Comparison of ENCODE assay signal across 23 cellular contexts in genomic region chr19:11019262-11019661, GRCh38. TPM values are rescaled to one million over a fixed set of nuclear protein-coding genes. Genes with fewer than 3 reads are reported as not detected.
DNase-seq lines count a peak whose midpoint lies in the region; ATAC-seq, FAIRE-seq and TF ChIP-seq lines count a peak whose summit lies in the region.
"Had no signal": no experiment of that assay in that cellular context is flagged by ENCODE, and none has a peak within 500 bp of the region (broad histone marks: within the 10 kb centered on the region; RNA-seq: fewer than 3 reads in every experiment).

No MANE protein-coding gene starts in this region.

- H3K4ac ChIP-seq in neuronal stem cell (ENCODE audit: low read length) = no peak overlapping the region

- POLR2A ChIA-PET in K562 (lab: Yijun Ruan, JAX) = no interaction called here

- H3K36me3 Mint-ChIP-seq in Calu3 (ENCODE audit: insufficient read depth, unreplicated experiment) (peaks cover 41% of the 10 kb centered on the region), type B pancreatic cell (peaks cover 32% of the 10 kb centered on the region)

- H3K27me3 ChIP-seq in K562 (ENCODE audit: control insufficient read depth in 2 of 2, insufficient read depth in 2 of 2, low read length in 2 of 2) (no peaks in the 10 kb centered on the region), neuronal stem cell (ENCODE audit: control insufficient read depth in 3 of 3, insufficient read depth in 3 of 3, low read depth in 1 of 3, low read length in 3 of 3) (no peaks in the 10 kb centered on the region), testis (no peaks in the 10 kb centered on the region)
- H3K27me3 ChIP-seq: Peyer's patch had no signal

- H3K4me2 ChIP-seq in K562 (ENCODE audit: insufficient read depth, low read length) (no peak overlapping the region), neuronal stem cell (ENCODE audit: insufficient read depth, low read length, poor library complexity, severe bottlenecking) (no peak overlapping the region)

- H3K9me3 Mint-ChIP-seq in Calu3 (ENCODE audit: low read depth, unreplicated experiment) (no peaks in the 10 kb centered on the region), type B pancreatic cell (no peaks in the 10 kb centered on the region)
- H3K9me3 Mint-ChIP-seq: H9, HFFc6 had no signal

- H3K4me3 Mint-ChIP-seq in Calu3 (ENCODE audit: low read depth, unreplicated experiment) (no peak overlapping the region), type B pancreatic cell (no peak overlapping the region)
- H3K4me3 Mint-ChIP-seq: B cell, H9, HFFc6 had no signal

- H3K9ac ChIP-seq in K562 (ENCODE audit: insufficient read depth in 1 of 2, low read depth in 2 of 2, low read length in 2 of 2) (peak overlapping the region in 1 of 2 experiments; percentile 13; a peak in 1 of 4 replicates), neuronal stem cell (ENCODE audit: low read depth, low read length, poor library complexity) (no peak overlapping the region)
- H3K9ac ChIP-seq: GM23248 had no signal

- CTCF ChIA-PET in Calu3 (lab: Charles Lee) = no interaction called here
- CTCF ChIA-PET in K562 (lab: Yijun Ruan, JAX; ENCODE audit: low intra/inter-chr PET ratio) = no interaction called here

- H3K4me1 Mint-ChIP-seq in Calu3 (ENCODE audit: low read depth, unreplicated experiment) = peaks cover 14% of the 10 kb centered on the region
- H3K4me1 Mint-ChIP-seq in type B pancreatic cell (ENCODE audit: unreplicated experiment) = no peaks in the 10 kb centered on the region
- H3K4me1 Mint-ChIP-seq: B cell, H9 had no signal

- no peaks in the 10 kb centered on the region for H3K79me2 ChIP-seq in K562 (ENCODE audit: control insufficient read depth, insufficient read depth, low read length)

- H3K27me3 Mint-ChIP-seq in Calu3 (ENCODE audit: unreplicated experiment) (no peaks in the 10 kb centered on the region), type B pancreatic cell (no peaks in the 10 kb centered on the region)
- H3K27me3 Mint-ChIP-seq: B cell had no signal

- H3K4me1 ChIP-seq in K562 (replicated peaks in 1 of 2; ENCODE audit: control insufficient read depth in 2 of 2, insufficient read depth in 2 of 2, low read length in 2 of 2) (peaks cover 0 to 11% of the 10 kb centered on the region in 2 experiments; a peak in 1 of 5 replicates), neuronal stem cell (ENCODE audit: control insufficient read depth in 2 of 2, insufficient read depth in 1 of 2, low read depth in 1 of 2, low read length in 2 of 2) (no peaks in the 10 kb centered on the region), testis (peaks cover 13% of the 10 kb centered on the region)

- H3K36me3 ChIP-seq in K562 (ENCODE audit: control insufficient read depth, insufficient read depth, low read length) (peaks cover 98% of the 10 kb centered on the region; the same call in 2 of the 3 replicates), neuronal stem cell (replicated peaks in 1 of 2; ENCODE audit: control insufficient read depth in 2 of 2, insufficient read depth in 2 of 2, low read length in 2 of 2) (peaks cover 87 to 99% of the 10 kb centered on the region in 2 donors), testis (ENCODE audit: low read depth, missing control alignments) (no peaks in the 10 kb centered on the region)

- no peaks in the 10 kb centered on the region for H3K9me1 ChIP-seq in K562 (ENCODE audit: control insufficient read depth, insufficient read depth, low read length)

- DNase-seq in Calu3 (no peak), K562 (ENCODE audit: extremely low read depth in 1 of 4, low spot score in 3 of 4) (no peak), neuronal stem cell (ENCODE audit: low spot score) (no peak), type B pancreatic cell (ENCODE audit: extremely low spot score, unreplicated experiment) (no peak), GM03348 (ENCODE audit: low spot score) (no peak), testis (no peak), left colon (no peak)
- DNase-seq: H9, HFFc6, KG1, MM.1S, NCI-H1417, NCI-H1694, NCI-H2029 treated with DMSO at 0.1 percent for 48 hours, NCI-H510A, NCI-H69, SIG-M5 had no signal

- no peak overlapping the region for H2BK120ac ChIP-seq in neuronal stem cell (ENCODE audit: low read depth, low read length)

- H3K4me3 ChIP-seq in K562 (no peak overlapping the region), neuronal stem cell (ENCODE audit: low read length in 2 of 2) (no peak overlapping the region), testis (no peak overlapping the region)
- H3K4me3 ChIP-seq: GM12878, GM23248, Peyer's patch, SK-N-MC had no signal

- H2BK5ac ChIP-seq in neuronal stem cell (ENCODE audit: low read length) = peak overlapping the region; percentile 48

- in situ Hi-C loops in K562 (cut with MboI) = no loop called here

- H2BK15ac ChIP-seq in neuronal stem cell (ENCODE audit: low read length) = no peak overlapping the region

- no peak for TF ChIP-seq EP300 in K562 (IDR thresholded peaks at IDR 0.05; ENCODE audit: low read length)

- TF ChIP-seq CTCF in Calu3 (IDR thresholded peaks at IDR 0.05; ENCODE audit: unreplicated experiment) = no peak
- no peak for TF ChIP-seq CTCF in K562 (IDR thresholded peaks at IDR 0.05 in 2 of 3, conservative IDR thresholded peaks at IDR 0.05 in 1 of 3; ENCODE audit: insufficient read depth in 2 of 3, low read depth in 1 of 3, low read length in 3 of 3)
- TF ChIP-seq CTCF in type B pancreatic cell (conservative IDR thresholded peaks at IDR 0.05) = no peak
- no peak for TF ChIP-seq CTCF in testis (IDR thresholded peaks at IDR 0.05)

- 97% methylated on average over 20 of the region's 21 CpGs for WGBS in K562 (ENCODE audit: insufficient coverage, low coverage, missing lambda C conversion rate)
- WGBS in neuronal stem cell (ENCODE audit: extremely low coverage in 2 of 2, insufficient read length in 2 of 2, insufficient replicate concordance in 1 of 2), 2 donors = no CpG with 5 or more reads among the region's 21 CpGs
- WGBS in testis, 2 donors = 91 to 96% methylated on average over 21 of the region's 21 CpGs

- H2AK5ac ChIP-seq in neuronal stem cell (ENCODE audit: low read depth, low read length) = no peak overlapping the region

- ATAC-seq in K562 (no peak), left colon (no peak)
- ATAC-seq: GM12878 had no signal

- no peak for FAIRE-seq in K562 (lab: Jason Lieb, UNC)
- FAIRE-seq: D721Med, GM12878 had no signal

- intact Hi-C loops in Calu3 (cut with micrococcal nuclease; ENCODE audit: unreplicated experiment) (loop anchor here (5.0 kb wide), 1 partner anchor 82 kb away; no protein-coding TSS in a partner anchor), K562 (cut with micrococcal nuclease) (no loop called here), testis (cut with DNase I; ENCODE audit: low total_unique reads) (no loop called here), left colon (cut with DNase I, micrococcal nuclease) (no loop called here)

- H4K91ac ChIP-seq in neuronal stem cell (ENCODE audit: low read depth, low read length, poor library complexity) = no peak overlapping the region

- peaks cover 28% of the 10 kb centered on the region for H3K79me1 ChIP-seq in neuronal stem cell (ENCODE audit: low read depth, low read length)

- no peak overlapping the region for H3K14ac ChIP-seq in neuronal stem cell (ENCODE audit: low read length)

- H3K27ac Mint-ChIP-seq in Calu3 (ENCODE audit: unreplicated experiment) = peak overlapping the region; percentile 80
- H3K27ac Mint-ChIP-seq in type B pancreatic cell = peak overlapping the region; percentile 100
- H3K27ac Mint-ChIP-seq: B cell, HFFc6 had no signal

- TF ChIP-seq RAD21 in K562 (CRISPR knock-in tag; conservative IDR thresholded peaks at IDR 0.05 in 1 of 2, IDR thresholded peaks at IDR 0.05 in 1 of 2) = no peak

- H4K8ac ChIP-seq in neuronal stem cell (ENCODE audit: low read depth, low read length) = no peak overlapping the region

- H3K18ac ChIP-seq in neuronal stem cell (ENCODE audit: low read length) = no peak overlapping the region

- H3K23ac ChIP-seq in neuronal stem cell (ENCODE audit: low read depth, low read length, poor library complexity) = no peak overlapping the region

- no peaks in the 10 kb centered on the region for H4K20me1 ChIP-seq in K562 (replicated peaks; ENCODE audit: control insufficient read depth, insufficient read depth, low read length)

- TF ChIP-seq POLR2A in K562 (conservative IDR thresholded peaks at IDR 0.05) (no peak), testis (IDR thresholded peaks at IDR 0.05) (no peak)

- H2BK12ac ChIP-seq in neuronal stem cell (ENCODE audit: low read length) = no peak overlapping the region

- H3K27ac ChIP-seq in K562 (ENCODE audit: extremely low read depth, low read depth, low read length) (no peak overlapping the region), neuronal stem cell (replicated peaks; ENCODE audit: low read length) (no peak overlapping the region), testis (peak overlapping the region in 1 of 2 donors; percentile 35)
- H3K27ac ChIP-seq: GM23248, Peyer's patch, SK-N-MC had no signal

- H2AFZ ChIP-seq in K562 (ENCODE audit: low read depth, low read length) (no peak overlapping the region), neuronal stem cell (ENCODE audit: low read length) (no peak overlapping the region)
- H2AFZ ChIP-seq: GM23248 had no signal

- no TSS peak for BruUV-seq in Calu3 (replicated peaks; lab: Mats Ljungman, UMichigan)
- BruUV-seq in K562 (replicated peaks; lab: Mats Ljungman, UMichigan) = no TSS peak

- no peaks in the 10 kb centered on the region for H3K9me3 ChIP-seq in K562 (replicated peaks; ENCODE audit: control insufficient read depth, insufficient read depth, low read depth, low read length)
- H3K9me3 ChIP-seq in neuronal stem cell (replicated peaks in 1 of 2; ENCODE audit: control insufficient read depth in 2 of 2, insufficient read depth in 1 of 2, low read depth in 1 of 2, low read length in 2 of 2) = no peaks in the 10 kb centered on the region
- no peaks in the 10 kb centered on the region for H3K9me3 ChIP-seq in testis
- H3K9me3 ChIP-seq: Peyer's patch had no signal

RNA-seq across cellular contexts. Expression of gene SMARCA4, which starts 58.4 kb away (rescaled TPM):
- total RNA-seq in Calu3 (2022) (104 and 116 TPM in 2 replicates), K562 (2014; rRNA removed) (125 and 134 TPM in 2 replicates), K562 (2014; rRNA removed; fragmentation: Illumina TruSeq; extraction: Trizol) (45.7 and 48.4 TPM in 2 replicates), K562 (2015; rRNA removed; fragmentation: Illumina TruSeq; extraction: Trizol) (52.1 and 54.1 TPM in 2 replicates), K562 (2021) (194 and 207 TPM in 2 replicates), type B pancreatic cell (ENCODE audit: low replicate concordance) (182 and 244 TPM in 2 replicates), testis (100 to 1,000 TPM; 180 to 188 TPM), left colon (10 to 100 TPM; 68.7 to 98.6 TPM)
- 239 and 474 TPM in 2 replicates for total RNA-seq in K562 (2011; cell fraction: chromatin; rRNA removed; ENCODE audit: low replicate concordance)
- 201 and 202 TPM in 2 replicates for total RNA-seq in K562 (2011; cell fraction: nucleolus; rRNA removed)
- total RNA-seq in K562 (2011; cell fraction: nucleoplasm; rRNA removed) = 194 and 219 TPM in 2 replicates
- polyA plus RNA-seq in K562 (2011; rRNA removed) (40.7 and 69.1 TPM in 2 replicates), K562 (2014; fragmentation: Illumina TruSeq; extraction: Trizol) (98.6 and 118 TPM in 2 replicates), K562 (2014; fragmentation: Nextera tagmentation; extraction: Ambion mirVana) (10 to 100 TPM; 19.3 to 24.8 TPM), K562 (2014; rRNA removed) (68.9 and 84.5 TPM in 2 replicates), testis (ENCODE audit: insufficient read depth, low read depth, low replicate concordance) (141 TPM)
- 50.9 and 53.3 TPM in 2 replicates for polyA plus RNA-seq in K562 (2011; cell fraction: cytosol; rRNA removed)
- 84.2 and 133 TPM in 2 replicates for polyA plus RNA-seq in K562 (2011; cell fraction: nucleus; rRNA removed)
- polyA plus RNA-seq in K562 (2012) = 118 and 172 TPM in 2 replicates
- polyA minus RNA-seq in K562 (2011; rRNA and poly(A)+ RNA removed) = 91.0 and 105 TPM in 2 replicates
- polyA minus RNA-seq in K562 (2011; cell fraction: cytosol; rRNA and poly(A)+ RNA removed) = 157 and 194 TPM in 2 replicates
- 68.0 and 102 TPM in 2 replicates for polyA minus RNA-seq in K562 (2011; cell fraction: nucleus; rRNA and poly(A)+ RNA removed)
- 168 TPM for polyA plus RNA-seq in neuronal stem cell (2013, experiment 1 of 2)
- polyA plus RNA-seq in neuronal stem cell (2013, experiment 2 of 2) = 160 TPM
